ENCODE assay signal across 7 cellular contexts in genomic region chr11:65522640-65523322, GRCh38. TPM values are rescaled to one million over a fixed set of nuclear protein-coding genes. Genes with fewer than 3 reads are reported as not detected.
DNase-seq lines count a peak whose midpoint lies in the region; ATAC-seq and TF ChIP-seq lines count a peak whose summit lies in the region.

No MANE protein-coding gene starts in this region.

- peak overlapping the region; percentile 36 for H3K4me3 ChIP-seq in smooth muscle cell

- no peaks in the 10 kb centered on the region for H3K9me3 ChIP-seq in smooth muscle cell (replicated peaks; ENCODE audit: low read depth)

- H3K9ac ChIP-seq in smooth muscle cell (ENCODE audit: low read depth) = no peak overlapping the region

- in situ Hi-C loops in GM13976 (cut with MboI; ENCODE audit: low sequenced_read_pairs, unreplicated experiment) = no loop called here

- ATAC-seq in SK-N-SH treated with all-trans-retinoic acid at 6 μM for 48 hours (no peak), GM21576 (IDR thresholded peaks at IDR 0.05; ENCODE audit: unreplicated experiment) (no peak)

- peak; percentile 17 for DNase-seq in GM13976 (ENCODE audit: low spot score)
- peak; percentile 58 for DNase-seq in SK-N-DZ (ENCODE audit: low spot score)
- DNase-seq in effector CD8-positive, alpha-beta T cell (lab: John Stamatoyannopoulos, UW) = peak; percentile 12
- DNase-seq in smooth muscle cell (lab: John Stamatoyannopoulos, UW; ENCODE audit: unreplicated experiment) = no peak
- no peak for DNase-seq in HEK293T (ENCODE audit: extremely low spot score)

- CTCF ChIA-PET in HEK293T (lab: Yijun Ruan, JAX) = no interaction called here

- H3K4me1 ChIP-seq in smooth muscle cell (ENCODE audit: low read depth) = peaks cover 34% of the 10 kb centered on the region

- no peak overlapping the region for H2AFZ ChIP-seq in smooth muscle cell (ENCODE audit: low read depth)

- H3K27ac ChIP-seq in smooth muscle cell (ENCODE audit: low read depth) = peak overlapping the region; percentile 48

- WGBS in smooth muscle cell (ENCODE audit: low lambda C conversion rate) = 16% methylated on average over 12 of the region's 12 CpGs

- H3K4me2 ChIP-seq in smooth muscle cell = peak overlapping the region; percentile 77

- H3K36me3 ChIP-seq in smooth muscle cell (ENCODE audit: low read depth) = no peaks in the 10 kb centered on the region

- H3K27me3 ChIP-seq in smooth muscle cell (ENCODE audit: low read depth) = no peaks in the 10 kb centered on the region

- H3K79me2 ChIP-seq in smooth muscle cell (ENCODE audit: low read depth) = peaks cover 27% of the 10 kb centered on the region

- peaks cover 30% of the 10 kb centered on the region for H4K20me1 ChIP-seq in smooth muscle cell (ENCODE audit: low read depth)

- TF ChIP-seq CTCF in GM13976 (IDR thresholded peaks at IDR 0.05; ENCODE audit: borderline replicate concordance, control extremely low read depth, extremely low read depth, insufficient read depth, missing control alignments) = no peak
- no peak for TF ChIP-seq CTCF in smooth muscle cell (IDR thresholded peaks at IDR 0.05; ENCODE audit: borderline replicate concordance, insufficient read depth, poor library complexity, severe bottlenecking)

- POLR2A ChIA-PET in HEK293T (lab: Yijun Ruan, JAX) = no interaction called here

- H3F3A ChIP-seq in smooth muscle cell (ENCODE audit: low read depth) = peaks cover 30% of the 10 kb centered on the region

TF ChIP-seq in SK-N-SH treated with all-trans-retinoic acid at 6 μM for 48 hours, 23 proteins besides CTCF, POLR2A, EP300 and RAD21:
- TF ChIP-seq CSRNP3 (CRISPR knock-in tag; IDR thresholded peaks at IDR 0.05) (no peak), PPARA (CRISPR knock-in tag; IDR thresholded peaks at IDR 0.05; ENCODE audit: borderline replicate concordance) (no peak), ESRRG (CRISPR knock-in tag; IDR thresholded peaks at IDR 0.05) (no peak), ZFP30 (CRISPR knock-in tag; IDR thresholded peaks at IDR 0.05) (no peak), CSDC2 (CRISPR knock-in tag; IDR thresholded peaks at IDR 0.05) (no peak)

TF ChIP-seq in HEK293T, 16 proteins besides CTCF, POLR2A, EP300 and RAD21:
- TF ChIP-seq FOXA1 (IDR thresholded peaks at IDR 0.05) = no peak
- no peak for TF ChIP-seq ELF4 (IDR thresholded peaks at IDR 0.05)
- TF ChIP-seq SP1 (IDR thresholded peaks at IDR 0.05) = no peak
- TF ChIP-seq CTBP1 (IDR thresholded peaks at IDR 0.05; ENCODE audit: borderline replicate concordance) = no peak
- TF ChIP-seq TARDBP (IDR thresholded peaks at IDR 0.05) = no peak
- no peak for TF ChIP-seq ZNF384 (IDR thresholded peaks at IDR 0.05)
- TF ChIP-seq ARNT (IDR thresholded peaks at IDR 0.05) = no peak
- no peak for TF ChIP-seq PKNOX1 (IDR thresholded peaks at IDR 0.05)
- no peak for TF ChIP-seq HDGF (IDR thresholded peaks at IDR 0.05; ENCODE audit: borderline replicate concordance)
- no peak for TF ChIP-seq NFRKB (IDR thresholded peaks at IDR 0.05)
- TF ChIP-seq L3MBTL2 (conservative IDR thresholded peaks at IDR 0.05) = no peak
- TF ChIP-seq BHLHE40 (IDR thresholded peaks at IDR 0.05; ENCODE audit: borderline replicate concordance) = no peak
- no peak for TF ChIP-seq FOXK2 (IDR thresholded peaks at IDR 0.05)
- no peak for TF ChIP-seq LEF1 (IDR thresholded peaks at IDR 0.05; ENCODE audit: borderline replicate concordance)
- TF ChIP-seq FOXM1 (IDR thresholded peaks at IDR 0.05; ENCODE audit: borderline replicate concordance) = no peak
- no peak for TF ChIP-seq SUZ12 (IDR thresholded peaks at IDR 0.05)

RNA-seq across cellular contexts. Expression of gene SCYL1, which starts 2.1 kb away (rescaled TPM):
- 32.7 and 42.1 TPM in 2 replicates for polyA plus RNA-seq in SK-N-DZ (2014; cell fraction: cytosol; rRNA removed)
- polyA plus RNA-seq in SK-N-DZ (2014; cell fraction: nucleus; rRNA removed) = 92.4 and 96.0 TPM in 2 replicates
- 66.6 and 90.8 TPM in 2 replicates for total RNA-seq in smooth muscle cell
- 108 and 123 TPM in 2 replicates for polyA plus RNA-seq in smooth muscle cell

RNA-seq across cellular contexts. Expression of gene MALAT1, which starts 23.9 kb away (rescaled TPM):
- polyA plus RNA-seq in SK-N-DZ (2014; cell fraction: cytosol; rRNA removed) = 15.5 and 29.5 TPM in 2 replicates
- polyA plus RNA-seq in SK-N-DZ (2014; cell fraction: nucleus; rRNA removed) = 347 and 1,650 TPM in 2 replicates
- total RNA-seq in smooth muscle cell = 7,019 and 7,386 TPM in 2 replicates
- 6,158 and 16,096 TPM in 2 replicates for polyA plus RNA-seq in smooth muscle cell

RNA-seq across cellular contexts. Expression of gene LTBP3, which starts 35.4 kb away (rescaled TPM):
- 7.7 and 11.5 TPM in 2 replicates for polyA plus RNA-seq in SK-N-DZ (2014; cell fraction: cytosol; rRNA removed)
- polyA plus RNA-seq in SK-N-DZ (2014; cell fraction: nucleus; rRNA removed) = 41.4 and 60.9 TPM in 2 replicates
- 33.6 TPM in 2 replicates for total RNA-seq in smooth muscle cell
- 46.4 and 53.9 TPM in 2 replicates for polyA plus RNA-seq in smooth muscle cell

RNA-seq across cellular contexts. Expression of gene ZNRD2, which starts 47.5 kb away (rescaled TPM):
- polyA plus RNA-seq in SK-N-DZ (2014; cell fraction: cytosol; rRNA removed) = 68.9 and 74.6 TPM in 2 replicates
- 51.2 and 87.1 TPM in 2 replicates for polyA plus RNA-seq in SK-N-DZ (2014; cell fraction: nucleus; rRNA removed)
- total RNA-seq in smooth muscle cell = 45.9 and 55.5 TPM in 2 replicates
- polyA plus RNA-seq in smooth muscle cell = 105 and 108 TPM in 2 replicates

RNA-seq across cellular contexts. Expression of gene FAM89B, which starts 49.6 kb away (rescaled TPM):
- 59.4 and 85.8 TPM in 2 replicates for polyA plus RNA-seq in SK-N-DZ (2014; cell fraction: cytosol; rRNA removed)
- 44.3 and 61.6 TPM in 2 replicates for polyA plus RNA-seq in SK-N-DZ (2014; cell fraction: nucleus; rRNA removed)
- total RNA-seq in smooth muscle cell = 51.4 and 63.9 TPM in 2 replicates
- polyA plus RNA-seq in smooth muscle cell = 174 TPM in 2 replicates

Comparison
In these comparisons a context has a peak if more than half of its experiments do, and no peak if none do; other contexts are left out.
1. DNase-seq: peak in GM13976 (single experiment), SK-N-DZ (single experiment) and effector CD8-positive, alpha-beta T cell (single experiment); none in smooth muscle cell (single experiment) and HEK293T (single experiment).